Comparison of ENCODE assay signal across 29 cellular contexts in the genomic region with DNA sequence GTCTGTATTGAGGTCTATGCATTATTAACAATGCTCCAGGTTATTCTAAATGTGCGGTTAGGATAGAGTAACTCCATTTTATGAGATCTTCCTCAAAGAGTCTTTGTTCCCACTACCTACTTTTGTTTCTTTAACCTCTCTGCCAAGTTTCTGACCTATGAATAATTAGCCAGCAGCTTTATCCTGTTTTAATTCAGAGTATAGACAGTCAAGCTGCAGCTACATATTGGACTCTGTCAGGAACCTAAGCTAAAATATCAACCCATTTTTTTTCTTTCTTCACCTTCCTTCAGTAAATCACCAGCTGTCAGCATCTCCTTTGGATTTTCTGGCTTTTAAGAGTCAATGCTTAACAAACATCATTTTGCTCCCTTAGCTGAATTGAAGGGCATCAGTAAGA.
"Had no signal": no experiment of that assay in that cellular context is flagged by ENCODE, and none has a peak within 500 bp of the region (broad histone marks: within the 10 kb centered on the region; RNA-seq: fewer than 3 reads in every experiment).

No MANE protein-coding gene starts in this region.

- H3K36me3 Mint-ChIP-seq: activated naive CD4-positive, alpha-beta T cell treated with anti-CD3 and anti-CD28 coated beads, Interleukin-2, amount 50 U/mL, for 24 hours had no signal

- H3K4me1 ChIP-seq: body of pancreas had no signal

- H3K4me3 Mint-ChIP-seq: activated CD8-positive, alpha-beta T cell treated with anti-CD3 and anti-CD28 coated beads, Interleukin-2, amount 10 ng/mL, durations not matched to agents 7 days and 5 days; activated naive CD4-positive, alpha-beta T cell treated with anti-CD3 and anti-CD28 coated beads, Interleukin-2, amount 50 U/mL, for 24 hours; central memory CD8-positive, alpha-beta T cell; T-helper 1 cell treated with Interleukin-12 subunit alpha and Interleukin-12 subunit beta and Interleukin-4 antibody, amounts not matched to agents 30 μg/mL and 1 μg/mL, for 36 hours; WTC11 had no signal

- H3K4me3 ChIP-seq: body of pancreas had no signal

- H3K9me3 Mint-ChIP-seq: activated naive CD4-positive, alpha-beta T cell treated with anti-CD3 and anti-CD28 coated beads, Interleukin-2, amount 50 U/mL, for 24 hours; T-helper 1 cell treated with Interleukin-12 subunit alpha and Interleukin-12 subunit beta and Interleukin-4 antibody, amounts not matched to agents 30 μg/mL and 1 μg/mL, for 36 hours had no signal

- H3K9me3 ChIP-seq: body of pancreas had no signal

- H3K27ac ChIP-seq: body of pancreas had no signal

- H3K27ac Mint-ChIP-seq: activated CD8-positive, alpha-beta T cell treated with anti-CD3 and anti-CD28 coated beads, Interleukin-2, amount 10 ng/mL, durations not matched to agents 7 days and 5 days; activated naive CD4-positive, alpha-beta T cell treated with anti-CD3 and anti-CD28 coated beads, Interleukin-2, amount 50 U/mL, for 24 hours; T-helper 1 cell treated with Interleukin-12 subunit alpha and Interleukin-12 subunit beta and Interleukin-4 antibody, amounts not matched to agents 30 μg/mL and 1 μg/mL, for 36 hours; WTC11 had no signal

- DNase-seq: activated CD4-positive, alpha-beta T cell treated with anti-CD3 and anti-CD28 coated beads for 48 hours; activated CD4-positive, alpha-beta T cell treated with anti-CD3 and anti-CD28 coated beads, Interleukin-2, amount 50 U/mL, for 4 hours; activated CD4-positive, CD25-positive, alpha-beta regulatory T cell treated with anti-CD3 and anti-CD28 coated beads, Interleukin-2, amount 50 U/mL, for 72 hours; activated CD8-positive, alpha-beta memory T cell treated with anti-CD3 and anti-CD28 coated beads, Interleukin-2, amount 50 U/mL, for 48 hours; activated CD8-positive, alpha-beta T cell treated with anti-CD3 and anti-CD28 coated beads, Interleukin-2, amount 10 ng/mL, durations not matched to agents 7 days and 5 days; activated effector memory CD4-positive, alpha-beta T cell treated with Interleukin-2 at 50 U/mL for 16 hours; activated naive CD4-positive, alpha-beta T cell; activated T-cell treated with anti-CD3 and anti-CD28 coated beads, Interleukin-2, amount 50 U/mL, for 1 hour; aorta; body of pancreas; KG1; NCI-H1092 treated with DMSO at 0.1 percent for 48 hours; NCI-H1694; NCI-H2029; NCI-H2107; NCI-H2171 treated with DMSO at 0.1 percent for 48 hours; NCI-H345; NCI-H510A; NCI-H526 treated with DMSO at 0.1 percent for 48 hours; NCI-H82; NK-92 treated with Interleukin-12 subunit alpha and Interleukin-12 subunit beta, amount 100 ng/mL, for 24 hours; OCI-M1; RPMI8226 had no signal

- H3K4me1 Mint-ChIP-seq: activated naive CD4-positive, alpha-beta T cell treated with anti-CD3 and anti-CD28 coated beads, Interleukin-2, amount 50 U/mL, for 24 hours; central memory CD8-positive, alpha-beta T cell had no signal

- H3K27me3 ChIP-seq: body of pancreas had no signal

- ATAC-seq: activated CD8-positive, alpha-beta T cell treated with anti-CD3 and anti-CD28 coated beads, Interleukin-2, amount 10 ng/mL, durations not matched to agents 7 days and 5 days; body of pancreas; Panc1; Right ventricle myocardium inferior; WTC11 had no signal

- H3K27me3 Mint-ChIP-seq: activated naive CD4-positive, alpha-beta T cell treated with anti-CD3 and anti-CD28 coated beads, Interleukin-2, amount 50 U/mL, for 24 hours; central memory CD8-positive, alpha-beta T cell had no signal
